Comparison of ENCODE assay signal across 13 cellular contexts in genomic region chr11:65867284-65868071, GRCh38. TPM values are rescaled to one million over a fixed set of nuclear protein-coding genes. Genes with fewer than 3 reads are reported as not detected.
DNase-seq lines count a peak whose midpoint lies in the region; ATAC-seq and TF ChIP-seq lines count a peak whose summit lies in the region.
"Had no signal": no experiment of that assay in that cellular context is flagged by ENCODE, and none has a peak within 500 bp of the region (broad histone marks: within the 10 kb centered on the region; RNA-seq: fewer than 3 reads in every experiment).

No MANE protein-coding gene starts in this region.

- H3K36me3 ChIP-seq in HEK293 (ENCODE audit: control insufficient read depth in 2 of 2, insufficient read depth in 1 of 2, low read length in 2 of 2) (peaks cover 0 to 56% of the 10 kb centered on the region in 2 experiments; a peak in 1 of 3 replicates), iPS-20b (ENCODE audit: insufficient read depth, low read depth, low read length) (peaks cover 42% of the 10 kb centered on the region)

- H3K4me3 Mint-ChIP-seq in CD4-positive, alpha-beta T cell = peak overlapping the region; percentile 25
- H3K4me3 Mint-ChIP-seq in WTC11 = peak overlapping the region; percentile 88
- H3K4me3 Mint-ChIP-seq: T-cell had no signal

- no peaks in the 10 kb centered on the region for H3K9me3 ChIP-seq in CD4-positive, alpha-beta T cell (ENCODE audit: control insufficient read depth, low read length)
- no peaks in the 10 kb centered on the region for H3K9me3 ChIP-seq in HEK293 (ENCODE audit: control insufficient read depth, insufficient read depth, low read depth, low read length)
- no peaks in the 10 kb centered on the region for H3K9me3 ChIP-seq in iPS-20b (ENCODE audit: insufficient read depth, low read depth, low read length)

- H3K4me3 ChIP-seq in HEK293 (ENCODE audit: low read depth, low read length) (no peak overlapping the region), iPS-20b (ENCODE audit: low read length) (peak overlapping the region; percentile 72; the same call in 1 of the 2 replicates)

- no peak for TF ChIP-seq CTCF in CD4-positive, alpha-beta T cell (IDR thresholded peaks at IDR 0.05)
- no peak for TF ChIP-seq CTCF in HEK293 (tag by site-specific recombination; IDR thresholded peaks at IDR 0.05)
- TF ChIP-seq CTCF in WTC11 (IDR thresholded peaks at IDR 0.05) = no peak

- no peaks in the 10 kb centered on the region for H3K27me3 Mint-ChIP-seq in CD4-positive, alpha-beta T cell
- H3K27me3 Mint-ChIP-seq in WTC11 (ENCODE audit: low read depth) = peaks cover 42% of the 10 kb centered on the region
- H3K27me3 Mint-ChIP-seq: T-cell had no signal

- H3K4me1 Mint-ChIP-seq in CD4-positive, alpha-beta T cell (ENCODE audit: low read depth) = peaks cover 12% of the 10 kb centered on the region
- peaks cover 11% of the 10 kb centered on the region for H3K4me1 Mint-ChIP-seq in WTC11

- DNase-seq in CD4-positive, alpha-beta T cell = no peak
- DNase-seq in WTC11 (ENCODE audit: low spot score) (peak; percentile 74), GOT3 (lab: John Stamatoyannopoulos, UW) (no peak), 8988T (no peak)
- DNase-seq: activated CD8-positive, alpha-beta memory T cell treated with anti-CD3 and anti-CD28 coated beads, Interleukin-2, amount 50 U/mL, for 48 hours; erythroblast had no signal

- H3K4me1 ChIP-seq in HEK293 (ENCODE audit: control insufficient read depth, insufficient read depth, low read length) = no peaks in the 10 kb centered on the region
- H3K4me1 ChIP-seq in iPS-20b (ENCODE audit: insufficient read depth, low read length) = no peaks in the 10 kb centered on the region

- ATAC-seq in CD4-positive, alpha-beta T cell (ENCODE audit: poor library complexity) = no peak
- ATAC-seq in WTC11 (peak; percentile 44), GM18858 (IDR thresholded peaks at IDR 0.05; ENCODE audit: unreplicated experiment) (no peak), GM19035 (IDR thresholded peaks at IDR 0.05; ENCODE audit: unreplicated experiment) (no peak)
- ATAC-seq: left colon had no signal

- H3K9ac ChIP-seq in iPS-20b (ENCODE audit: low read depth, low read length) = peak overlapping the region; percentile 45; the same call in 1 of the 2 replicates

- POLR2A ChIA-PET in CD4-positive, alpha-beta T cell (lab: Charles Lee) = interaction anchor here (1.3 to 7.1 kb wide), 3 partner anchors 8 to 23 kb away, joined by 6 to 137 read pairs (median 6); partner anchors contain the start of genes CCDC85B, CFL1 and MUS81
- POLR2A ChIA-PET in HEK293 (lab: Yijun Ruan, JAX) = interaction anchor here (1.1 to 6.6 kb wide), 4 partner anchors 8 to 21 kb away, joined by 3 to 111 read pairs (median 12); partner anchors contain the start of genes CFL1, FIBP and MUS81
- POLR2A ChIA-PET in WTC11 (lab: Charles Lee) = interaction anchor here (0.7 to 3.1 kb wide), 4 partner anchors 8 to 25 kb away, joined by 3 to 19 read pairs (median 4); partner anchors contain the start of genes CFL1, FIBP and MUS81

- H3K27ac Mint-ChIP-seq in CD4-positive, alpha-beta T cell = no peak overlapping the region
- peak overlapping the region; percentile 44 for H3K27ac Mint-ChIP-seq in WTC11
- H3K27ac Mint-ChIP-seq: CD4-positive, CD25-positive, alpha-beta regulatory T cell; T-cell had no signal

- peaks cover 50% of the 10 kb centered on the region for H3K36me3 Mint-ChIP-seq in CD4-positive, alpha-beta T cell (ENCODE audit: low read depth)
- H3K36me3 Mint-ChIP-seq in WTC11 = peaks cover 20% of the 10 kb centered on the region

- H3K9me3 Mint-ChIP-seq in CD4-positive, alpha-beta T cell = no peaks in the 10 kb centered on the region
- H3K9me3 Mint-ChIP-seq in WTC11 = no peaks in the 10 kb centered on the region
- H3K9me3 Mint-ChIP-seq: CD4-positive, CD25-positive, alpha-beta regulatory T cell; T-cell had no signal

- no peak overlapping the region for H3K27ac ChIP-seq in CD4-positive, alpha-beta T cell (ENCODE audit: low read depth, low read length)
- H3K27ac ChIP-seq in HEK293 (ENCODE audit: extremely low read depth, low read depth, low read length) (no peak overlapping the region), iPS-20b (ENCODE audit: low read length) (no peak overlapping the region)

- no peaks in the 10 kb centered on the region for H3K27me3 ChIP-seq in CD4-positive, alpha-beta T cell (ENCODE audit: control insufficient read depth, insufficient read depth, low read length)
- H3K27me3 ChIP-seq in iPS-20b (ENCODE audit: insufficient read depth, low read length) = peaks cover 22% of the 10 kb centered on the region

- intact Hi-C loops in CD4-positive, alpha-beta T cell (cut with DNase I, micrococcal nuclease) = no loop called here

- CTCF ChIA-PET in CD4-positive, alpha-beta T cell (lab: Charles Lee) = no interaction called here
- CTCF ChIA-PET in HEK293 (lab: Yijun Ruan, JAX) = interaction anchor here (2.9 kb wide), 1 partner anchor 17 kb away, joined by 18 read pairs; no protein-coding TSS in a partner anchor
- CTCF ChIA-PET in WTC11 (lab: Charles Lee) = interaction anchor here (0.5 to 16.6 kb wide), 7 partner anchors 8 to 181 kb away, joined by 3 to 539 read pairs (median 4); partner anchors contain the start of genes CCDC85B, CFL1, FIBP and MUS81

TF ChIP-seq in HEK293, 187 proteins besides CTCF, POLR2A, EP300 and RAD21:
- TF ChIP-seq SP2 (tag by site-specific recombination; IDR thresholded peaks at IDR 0.05) = peak; percentile 21; the same call in 1 of the 2 replicates
- TF ChIP-seq YY1 (tag by site-specific recombination; IDR thresholded peaks at IDR 0.05) = no peak
- 0 out of 2 replicates have a peak, but pooled peaks have one; percentile 27 for TF ChIP-seq ZBTB44 (tag by site-specific recombination; IDR thresholded peaks at IDR 0.05)
- TF ChIP-seq RBAK (tag by site-specific recombination; IDR thresholded peaks at IDR 0.05) = no peak
- TF ChIP-seq ZNF701 (tag by site-specific recombination; IDR thresholded peaks at IDR 0.05) = no peak
- no peak for TF ChIP-seq ZNF184 (tag by site-specific recombination; IDR thresholded peaks at IDR 0.05)
- TF ChIP-seq ZNF423 (tag by site-specific recombination; IDR thresholded peaks at IDR 0.05) = no peak

TF ChIP-seq in WTC11, 78 proteins besides CTCF, POLR2A, EP300 and RAD21:
- TF ChIP-seq ZMAT4 (CRISPR knock-in tag; IDR thresholded peaks at IDR 0.05) (peak; percentile 13; the same call in 1 of the 2 replicates), MYBL2 (CRISPR knock-in tag; IDR thresholded peaks at IDR 0.05) (0 out of 2 replicates have a peak, but pooled peaks have one; percentile 14), ZNF423 (CRISPR knock-in tag; IDR thresholded peaks at IDR 0.05) (no peak)

RNA-seq across cellular contexts. Expression of gene EFEMP2, which starts 5.1 kb away (rescaled TPM):
- 1 to 10 TPM; 5.2 to 5.9 TPM for total RNA-seq in CD4-positive, alpha-beta T cell
- 14.2 to 17.9 TPM (median 17.8 TPM) in 3 replicates for total RNA-seq in WTC11 (2021)

RNA-seq across cellular contexts. Expression of gene MUS81, which starts 7.2 kb away (rescaled TPM):
- total RNA-seq in CD4-positive, alpha-beta T cell = 10 to 100 TPM; 37.7 to 39.2 TPM
- 44.9 to 45.9 TPM (median 45.1 TPM) in 3 replicates for total RNA-seq in WTC11 (2021)

RNA-seq across cellular contexts. Expression of gene CFL1, which starts 9.5 kb away (rescaled TPM):
- 100 to 1,000 TPM; 322 to 331 TPM for total RNA-seq in CD4-positive, alpha-beta T cell
- 1,014 to 1,073 TPM (median 1,031 TPM) in 3 replicates for total RNA-seq in WTC11 (2021)

RNA-seq across cellular contexts. Expression of gene CTSW, which starts 12.2 kb away (rescaled TPM):
- total RNA-seq in CD4-positive, alpha-beta T cell = 10 to 100 TPM; 20.6 to 21.6 TPM
- 0.18 TPM in 1 of 3 replicates, not detected in the others for total RNA-seq in WTC11 (2021)

RNA-seq across cellular contexts. Expression of gene FIBP, which starts 20.8 kb away (rescaled TPM):
- total RNA-seq in CD4-positive, alpha-beta T cell = 10 to 100 TPM; 19.1 to 19.9 TPM
- 91.6 to 93.1 TPM (median 92.2 TPM) in 3 replicates for total RNA-seq in WTC11 (2021)
